ENCODE assay signal across 9 cellular contexts in genomic region chr3:88005066-88005465, GRCh38. TPM values are rescaled to one million over a fixed set of nuclear protein-coding genes. Genes with fewer than 3 reads are reported as not detected.
DNase-seq lines count a peak whose midpoint lies in the region; ATAC-seq, FAIRE-seq and TF ChIP-seq lines count a peak whose summit lies in the region.
"Had no signal": no experiment of that assay in that cellular context is flagged by ENCODE, and none has a peak within 500 bp of the region (broad histone marks: within the 10 kb centered on the region; RNA-seq: fewer than 3 reads in every experiment).

No MANE protein-coding gene starts in this region.

- no peak overlapping the region for H3K4me3 Mint-ChIP-seq in central memory CD8-positive, alpha-beta T cell
- no peak overlapping the region for H3K4me3 Mint-ChIP-seq in activated naive CD4-positive, alpha-beta T cell treated with anti-CD3 and anti-CD28 coated beads, Interleukin-2, amount 10 ng/mL, durations not matched to agents 7 days and 5 days

- CTCF ChIA-PET in activated naive CD4-positive, alpha-beta T cell treated with anti-CD3 and anti-CD28 coated beads, Interleukin-2, amount 10 ng/mL, durations not matched to agents 7 days and 5 days (lab: Charles Lee), result interaction anchor here (0.8 to 2.8 kb wide), 11 partner anchors 8 to 745 kb away, joined by 3 to 13 read pairs (median 5); partner anchors contain the start of genes CGGBP1, HTR1F and ZNF654

- peaks cover 11% of the 10 kb centered on the region for H3K27me3 Mint-ChIP-seq in central memory CD8-positive, alpha-beta T cell
- H3K27me3 Mint-ChIP-seq in activated naive CD4-positive, alpha-beta T cell treated with anti-CD3 and anti-CD28 coated beads, Interleukin-2, amount 10 ng/mL, durations not matched to agents 7 days and 5 days, result peaks cover 8% of the 10 kb centered on the region

- TF ChIP-seq CTCF in neural cell (IDR thresholded peaks at IDR 0.05; ENCODE audit: poor library complexity, severe bottlenecking) (peak; percentile 79), stomach (IDR thresholded peaks at IDR 0.05) (peak in 1 of 7 experiments; percentile 16)

- no peak overlapping the region for H3K9ac ChIP-seq in neural cell (ENCODE audit: low read length)

- H3K4me3 ChIP-seq in neural cell (ENCODE audit: low read length) (no peak overlapping the region), stomach (no peak overlapping the region)

- TF ChIP-seq RAD21 in neural cell (conservative IDR thresholded peaks at IDR 0.05), result peak; percentile 87

- TF ChIP-seq EP300 in neural cell (conservative IDR thresholded peaks at IDR 0.05; ENCODE audit: poor library complexity, severe bottlenecking), result no peak
- no peak for TF ChIP-seq EP300 in stomach (IDR thresholded peaks at IDR 0.05)

- no peaks in the 10 kb centered on the region for H3K9me3 Mint-ChIP-seq in central memory CD8-positive, alpha-beta T cell
- H3K9me3 Mint-ChIP-seq in activated naive CD4-positive, alpha-beta T cell treated with anti-CD3 and anti-CD28 coated beads, Interleukin-2, amount 10 ng/mL, durations not matched to agents 7 days and 5 days, result no peaks in the 10 kb centered on the region

- FAIRE-seq in RCC 7860 (lab: Jason Lieb, UNC), result no peak

- peaks cover 1% of the 10 kb centered on the region for H3K36me3 Mint-ChIP-seq in central memory CD8-positive, alpha-beta T cell (ENCODE audit: insufficient read depth)
- no peaks in the 10 kb centered on the region for H3K36me3 Mint-ChIP-seq in activated naive CD4-positive, alpha-beta T cell treated with anti-CD3 and anti-CD28 coated beads, Interleukin-2, amount 10 ng/mL, durations not matched to agents 7 days and 5 days

- 10 to 21% (median 16%) methylated on average over 2 of the region's 2 CpGs for WGBS in stomach, 5 donors

- no peak for TF ChIP-seq POLR2A in stomach (IDR thresholded peaks at IDR 0.05)

- H3K9me2 ChIP-seq in neural cell (ENCODE audit: insufficient read depth, low read length), result no peaks in the 10 kb centered on the region

- peak; percentile 25 for DNase-seq in Ammon's horn (ENCODE audit: low spot score)
- DNase-seq in NAMALWA (ENCODE audit: low spot score), result peak; percentile 37
- DNase-seq in central memory CD8-positive, alpha-beta T cell (ENCODE audit: low spot score in 2 of 2), result no peak
- no peak for DNase-seq in stomach
- no peak for DNase-seq in activated naive CD4-positive, alpha-beta T cell treated with anti-CD3 and anti-CD28 coated beads, Interleukin-2, amount 10 ng/mL, durations not matched to agents 7 days and 5 days
- no peak for DNase-seq in RCC 7860 (ENCODE audit: low spot score)

- H3K79me2 ChIP-seq in neural cell (replicated peaks; ENCODE audit: insufficient read depth, low read length), result no peaks in the 10 kb centered on the region

- peak; percentile 43 for ATAC-seq in GM19328 (IDR thresholded peaks at IDR 0.05; ENCODE audit: unreplicated experiment)
- ATAC-seq in central memory CD8-positive, alpha-beta T cell (replicated peaks; ENCODE audit: extremely low read depth, poor library complexity, severe bottlenecking), result peak; percentile 77

- H3K36me3 ChIP-seq in neural cell (ENCODE audit: insufficient read depth, low read length), result no peaks in the 10 kb centered on the region
- H3K36me3 ChIP-seq in stomach, result no peaks in the 10 kb centered on the region

- H3K4me1 Mint-ChIP-seq in central memory CD8-positive, alpha-beta T cell, result no peaks in the 10 kb centered on the region
- H3K4me1 Mint-ChIP-seq in activated naive CD4-positive, alpha-beta T cell treated with anti-CD3 and anti-CD28 coated beads, Interleukin-2, amount 10 ng/mL, durations not matched to agents 7 days and 5 days, result peaks cover 9% of the 10 kb centered on the region

- no peaks in the 10 kb centered on the region for H3F3A ChIP-seq in neural cell (ENCODE audit: insufficient read depth, low read length, poor library complexity, severe bottlenecking)

- no peaks in the 10 kb centered on the region for H4K20me1 ChIP-seq in neural cell (ENCODE audit: insufficient read depth)

- no peaks in the 10 kb centered on the region for H3K27me3 ChIP-seq in neural cell (ENCODE audit: insufficient read depth, low read depth, low read length)
- H3K27me3 ChIP-seq in stomach, result no peaks in the 10 kb centered on the region

- intact Hi-C loops in stomach (cut with DNase I; ENCODE audit: low total_unique reads), result no loop called here

- no peak overlapping the region for H3K27ac Mint-ChIP-seq in central memory CD8-positive, alpha-beta T cell (ENCODE audit: low read depth)
- no peak overlapping the region for H3K27ac Mint-ChIP-seq in activated naive CD4-positive, alpha-beta T cell treated with anti-CD3 and anti-CD28 coated beads, Interleukin-2, amount 10 ng/mL, durations not matched to agents 7 days and 5 days

- H3K4me2 ChIP-seq in neural cell (ENCODE audit: low read length), result no peak overlapping the region

- H3K9me3 ChIP-seq in neural cell (ENCODE audit: low read length) (no peaks in the 10 kb centered on the region), stomach (no peaks in the 10 kb centered on the region)

- H3K4me1 ChIP-seq in stomach, result peaks cover 0 to 13% (median 3%) of the 10 kb centered on the region in 4 donors

- no peak overlapping the region for H3K27ac ChIP-seq in neural cell (ENCODE audit: low read length)
- no peak overlapping the region for H3K27ac ChIP-seq in stomach
- H3K27ac ChIP-seq: HL-60 had no signal

- H2AFZ ChIP-seq in neural cell (ENCODE audit: low read depth, low read length), result no peak overlapping the region

TF ChIP-seq in neural cell, 6 proteins besides CTCF, POLR2A, EP300 and RAD21:
- no peak for TF ChIP-seq MXI1 (conservative IDR thresholded peaks at IDR 0.05; ENCODE audit: poor library complexity, severe bottlenecking)
- peak; percentile 85 for TF ChIP-seq SMC3 (conservative IDR thresholded peaks at IDR 0.05; ENCODE audit: poor library complexity)

RNA-seq across cellular contexts. Expression of gene CGGBP1, which starts 53.7 kb away (rescaled TPM):
- polyA plus RNA-seq in neural cell, result 120 and 139 TPM in 2 replicates
- 153 and 181 TPM in 2 replicates for polyA minus RNA-seq in neural cell
- 100 to 1,000 TPM in 1 of 5 donors, 10 to 100 TPM in 4; 27.4 to 146 (median 74.3) TPM for total RNA-seq in stomach
- polyA plus RNA-seq in stomach, result 10 to 100 TPM; 27.8 to 34.5 (median 31.1) TPM

RNA-seq across cellular contexts. Expression of gene ZNF654, which starts 54.0 kb away (rescaled TPM):
- 17.0 and 20.4 TPM in 2 replicates for polyA plus RNA-seq in neural cell
- polyA minus RNA-seq in neural cell, result 45.5 and 49.8 TPM in 2 replicates
- total RNA-seq in stomach, result 10 to 100 TPM in 2 of 5 donors, 1 to 10 TPM in 3; 6.4 to 30.7 (median 9.9) TPM
- 1 to 10 TPM; 2.6 to 3.2 (median 3.2) TPM for polyA plus RNA-seq in stomach

Comparison
In these comparisons a context has a peak if more than half of its experiments do, and no peak if none do; other contexts are left out.
1. DNase-seq: peak in Ammon's horn (single experiment) and NAMALWA (single experiment); none in central memory CD8-positive, alpha-beta T cell (0 of 2), stomach (single experiment), activated naive CD4-positive, alpha-beta T cell treated with anti-CD3 and anti-CD28 coated beads, Interleukin-2, amount 10 ng/mL, durations not matched to agents 7 days and 5 days (single experiment) and RCC 7860 (single experiment).